ENCODE assay signal across 28 cellular contexts in the genomic region with DNA sequence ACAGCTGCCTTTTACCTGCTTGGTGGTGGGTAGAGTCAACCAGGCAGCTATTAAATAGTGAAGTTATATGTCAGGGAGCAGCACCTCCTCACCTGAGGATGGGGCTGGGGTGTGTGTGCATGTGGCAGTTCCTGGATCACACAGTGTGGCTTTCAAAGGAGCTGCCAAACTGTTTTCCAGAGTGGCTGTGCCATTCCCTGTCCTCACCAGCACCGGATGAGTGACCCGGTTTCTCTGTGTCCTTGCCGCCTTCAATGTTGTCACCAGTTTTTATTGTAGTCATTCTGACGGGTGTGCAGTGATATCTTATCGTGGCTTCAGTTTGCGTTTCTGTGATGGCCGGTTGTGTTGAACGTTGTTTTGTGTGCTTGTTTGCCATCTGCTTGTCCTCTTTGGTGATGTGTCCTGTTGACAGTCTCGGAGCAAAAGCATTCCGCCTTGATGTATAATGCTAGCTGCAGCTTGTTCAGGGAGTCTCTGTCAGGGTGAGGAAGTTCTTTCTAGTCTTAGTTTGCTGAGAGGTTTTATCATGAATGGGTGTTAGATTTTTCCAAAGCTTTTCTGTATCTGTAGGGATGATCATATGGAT.
"Had no signal": no experiment of that assay in that cellular context is flagged by ENCODE, and none has a peak within 500 bp of the region (broad histone marks: within the 10 kb centered on the region; RNA-seq: fewer than 3 reads in every experiment).

No MANE protein-coding gene starts in this region.

- H3K27me3 Mint-ChIP-seq: activated CD4-positive, alpha-beta T cell treated with anti-CD3 and anti-CD28 coated beads for 36 hours; activated CD4-positive, alpha-beta T cell treated with anti-CD3 and anti-CD28 coated beads, Interleukin-2, amount 10 ng/mL, durations not matched to agents 7 days and 5 days; activated naive CD4-positive, alpha-beta T cell treated with anti-CD3 and anti-CD28 coated beads, Interleukin-2, amount 50 U/mL, for 24 hours; activated naive CD8-positive, alpha-beta T cell treated with anti-CD3 and anti-CD28 coated beads, Interleukin-2, amount 10 ng/mL, durations not matched to agents 7 days and 5 days; activated T-cell treated with anti-CD3 and anti-CD28 coated beads, Interleukin-2, amount 50 U/mL, for 24 hours; IgD-negative memory B cell had no signal

- H3K4me3 ChIP-seq: body of pancreas, Peyer's patch had no signal

- ATAC-seq: activated CD4-positive, alpha-beta T cell treated with anti-CD3 and anti-CD28 coated beads for 36 hours; activated CD4-positive, CD25-positive, alpha-beta regulatory T cell treated with anti-CD3 and anti-CD28 coated beads, Interleukin-2, amount 50 U/mL, for 24 hours; activated CD8-positive, alpha-beta T cell treated with anti-CD3 and anti-CD28 coated beads, Interleukin-2, amount 10 ng/mL, durations not matched to agents 7 days and 5 days; body of pancreas had no signal

- H3K27ac ChIP-seq: body of pancreas, Peyer's patch had no signal

- H3K4me1 Mint-ChIP-seq: activated CD4-positive, alpha-beta T cell treated with anti-CD3 and anti-CD28 coated beads, Interleukin-2, amount 10 ng/mL, durations not matched to agents 7 days and 5 days; activated naive CD8-positive, alpha-beta T cell treated with anti-CD3 and anti-CD28 coated beads, Interleukin-2, amount 10 ng/mL, durations not matched to agents 7 days and 5 days had no signal

- FAIRE-seq: bronchial epithelial cell, TTC549 had no signal

- H3K4me3 Mint-ChIP-seq: activated CD4-positive, alpha-beta T cell treated with anti-CD3 and anti-CD28 coated beads for 36 hours; activated CD4-positive, alpha-beta T cell treated with anti-CD3 and anti-CD28 coated beads, Interleukin-2, amount 10 ng/mL, durations not matched to agents 7 days and 5 days; activated CD8-positive, alpha-beta T cell treated with anti-CD3 and anti-CD28 coated beads, Interleukin-2, amount 10 ng/mL, durations not matched to agents 7 days and 5 days; activated naive CD4-positive, alpha-beta T cell treated with anti-CD3 and anti-CD28 coated beads, Interleukin-2, amount 50 U/mL, for 24 hours; activated naive CD8-positive, alpha-beta T cell treated with anti-CD3 and anti-CD28 coated beads, Interleukin-2, amount 10 ng/mL, durations not matched to agents 7 days and 5 days; activated T-cell treated with anti-CD3 and anti-CD28 coated beads, Interleukin-2, amount 50 U/mL, for 24 hours; IgD-negative memory B cell; T-helper 2 cell treated with Interferon-gamma antibody and Interleukin-4, amounts not matched to agents 5 μg/mL and 100 μg/mL, for 36 hours had no signal

- H3K27ac Mint-ChIP-seq: activated CD4-positive, alpha-beta T cell treated with anti-CD3 and anti-CD28 coated beads for 36 hours; activated CD4-positive, alpha-beta T cell treated with anti-CD3 and anti-CD28 coated beads, Interleukin-2, amount 10 ng/mL, durations not matched to agents 7 days and 5 days; activated CD8-positive, alpha-beta T cell treated with anti-CD3 and anti-CD28 coated beads, Interleukin-2, amount 10 ng/mL, durations not matched to agents 7 days and 5 days; activated naive CD4-positive, alpha-beta T cell treated with anti-CD3 and anti-CD28 coated beads, Interleukin-2, amount 50 U/mL, for 24 hours; activated naive CD8-positive, alpha-beta T cell treated with anti-CD3 and anti-CD28 coated beads, Interleukin-2, amount 10 ng/mL, durations not matched to agents 7 days and 5 days; activated T-cell treated with anti-CD3 and anti-CD28 coated beads, Interleukin-2, amount 50 U/mL, for 24 hours; activated T-helper 2 cell treated with anti-CD3 and anti-CD28 coated beads, Interferon-gamma antibody, Interleukin-2, Interleukin-4, amounts not matched to agents 10 μg/mL and 5 μg/mL and 100 μg/mL, durations not matched to agents 14 hours and 24 hours and 36 hours; T-helper 2 cell treated with Interferon-gamma antibody and Interleukin-4, amounts not matched to agents 5 μg/mL and 100 μg/mL, for 36 hours had no signal

- DNase-seq: activated CD4-positive, alpha-beta T cell treated with anti-CD3 and anti-CD28 coated beads for 36 hours; activated CD4-positive, alpha-beta T cell treated with anti-CD3 and anti-CD28 coated beads, Interleukin-2, amount 10 ng/mL, durations not matched to agents 7 days and 5 days; activated CD4-positive, alpha-beta T cell treated with anti-CD3 and anti-CD28 coated beads, Interleukin-2, amount 50 U/mL, for 48 hours; activated CD8-positive, alpha-beta T cell treated with anti-CD3 and anti-CD28 coated beads, Interleukin-2, amount 10 ng/mL, durations not matched to agents 7 days and 5 days; activated gamma-delta T cell; activated naive CD4-positive, alpha-beta T cell treated with Interleukin-2 at 50 U/mL for 16 hours; activated naive CD8-positive, alpha-beta T cell treated with anti-CD3 and anti-CD28 coated beads, Interleukin-2, amount 10 ng/mL, durations not matched to agents 7 days and 5 days; activated T-cell treated with anti-CD3 and anti-CD28 coated beads, Interleukin-2, amount 50 U/mL, for 24 hours; amygdala; body of pancreas; Karpas-422; KBM-7; NCI-H1105; NCI-H1436; NCI-H1694; NCI-H1930; NCI-H2081 treated with DMSO at 0.1 percent for 48 hours; NCI-H345; NCI-H524 treated with DMSO at 0.1 percent for 48 hours; Peyer's patch; RPMI8226 had no signal

- H3K4me1 ChIP-seq: body of pancreas, Peyer's patch had no signal

- H3K27me3 ChIP-seq: body of pancreas, Peyer's patch had no signal

- H3K9me3 ChIP-seq: body of pancreas, Peyer's patch had no signal

- H3K9me3 Mint-ChIP-seq: activated CD4-positive, alpha-beta T cell treated with anti-CD3 and anti-CD28 coated beads, Interleukin-2, amount 10 ng/mL, durations not matched to agents 7 days and 5 days; activated naive CD4-positive, alpha-beta T cell treated with anti-CD3 and anti-CD28 coated beads, Interleukin-2, amount 50 U/mL, for 24 hours; activated naive CD8-positive, alpha-beta T cell treated with anti-CD3 and anti-CD28 coated beads, Interleukin-2, amount 10 ng/mL, durations not matched to agents 7 days and 5 days; activated T-cell treated with anti-CD3 and anti-CD28 coated beads, Interleukin-2, amount 50 U/mL, for 24 hours; activated T-helper 2 cell treated with anti-CD3 and anti-CD28 coated beads, Interferon-gamma antibody, Interleukin-2, Interleukin-4, amounts not matched to agents 10 μg/mL and 5 μg/mL and 100 μg/mL, durations not matched to agents 14 hours and 24 hours and 36 hours; IgD-negative memory B cell; T-helper 2 cell treated with Interferon-gamma antibody and Interleukin-4, amounts not matched to agents 5 μg/mL and 100 μg/mL, for 36 hours had no signal
